In the genomic region with DNA sequence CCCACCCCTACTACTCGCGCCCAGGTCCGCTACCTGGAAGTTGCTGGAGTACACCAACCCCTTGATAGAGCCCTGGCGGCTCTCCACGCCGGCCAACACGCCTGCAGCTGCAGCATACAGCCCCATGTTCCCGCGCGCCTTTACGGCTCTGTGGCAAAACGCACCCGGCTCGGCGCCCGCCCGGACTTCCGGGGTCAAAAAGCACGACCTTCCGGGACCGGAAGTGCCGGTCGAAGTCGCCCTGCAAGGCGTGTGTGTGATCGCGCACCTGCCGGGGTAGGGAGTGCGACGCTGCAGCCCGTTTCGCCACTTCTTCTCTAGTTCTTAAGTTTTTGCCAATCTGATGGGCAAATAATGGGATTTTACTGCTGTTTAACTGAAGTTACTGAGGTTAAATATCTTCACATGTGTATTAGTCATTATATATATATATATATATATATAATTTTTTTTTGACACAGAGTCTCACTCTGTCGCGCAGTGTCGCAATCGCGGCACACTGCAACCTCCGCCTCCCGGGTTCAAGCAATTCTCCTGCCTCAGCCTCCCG, we compare ENCODE assay signal across 1 cellular context.
TF ChIP-seq lines count a peak whose summit lies in the region.

A gene (minus strand): TSS at position 162 of the 550 bp plus-strand sequence. CDS start 36 bp downstream, at position 126.

TF ChIP-seq in WTC11, 78 proteins besides CTCF, POLR2A, EP300 and RAD21 (continued from another document):
- TF ChIP-seq, protein P1, sequence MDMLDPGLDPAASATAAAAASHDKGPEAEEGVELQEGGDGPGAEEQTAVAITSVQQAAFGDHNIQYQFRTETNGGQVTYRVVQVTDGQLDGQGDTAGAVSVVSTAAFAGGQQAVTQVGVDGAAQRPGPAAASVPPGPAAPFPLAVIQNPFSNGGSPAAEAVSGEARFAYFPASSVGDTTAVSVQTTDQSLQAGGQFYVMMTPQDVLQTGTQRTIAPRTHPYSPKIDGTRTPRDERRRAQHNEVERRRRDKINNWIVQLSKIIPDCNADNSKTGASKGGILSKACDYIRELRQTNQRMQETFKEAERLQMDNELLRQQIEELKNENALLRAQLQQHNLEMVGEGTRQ (CRISPR knock-in tag; IDR thresholded peaks at IDR 0.05): no peak
- TF ChIP-seq TCF7 (CRISPR knock-in tag; IDR thresholded peaks at IDR 0.05; ENCODE audit: low read depth): no peak
- TF ChIP-seq, protein P2, sequence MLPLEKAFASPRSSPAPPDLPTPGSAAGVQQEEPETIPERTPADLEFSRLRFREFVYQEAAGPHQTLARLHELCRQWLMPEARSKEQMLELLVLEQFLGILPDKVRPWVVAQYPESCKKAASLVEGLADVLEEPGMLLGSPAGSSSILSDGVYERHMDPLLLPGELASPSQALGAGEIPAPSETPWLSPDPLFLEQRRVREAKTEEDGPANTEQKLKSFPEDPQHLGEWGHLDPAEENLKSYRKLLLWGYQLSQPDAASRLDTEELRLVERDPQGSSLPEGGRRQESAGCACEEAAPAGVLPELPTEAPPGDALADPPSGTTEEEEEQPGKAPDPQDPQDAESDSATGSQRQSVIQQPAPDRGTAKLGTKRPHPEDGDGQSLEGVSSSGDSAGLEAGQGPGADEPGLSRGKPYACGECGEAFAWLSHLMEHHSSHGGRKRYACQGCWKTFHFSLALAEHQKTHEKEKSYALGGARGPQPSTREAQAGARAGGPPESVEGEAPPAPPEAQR (CRISPR knock-in tag; IDR thresholded peaks at IDR 0.05): no peak
- TF ChIP-seq JUN (CRISPR knock-in tag; IDR thresholded peaks at IDR 0.05): peak; percentile 95
- TF ChIP-seq ZNF219 (CRISPR knock-in tag; IDR thresholded peaks at IDR 0.05; ENCODE audit: borderline replicate concordance): peak; percentile 72; the same call in 1 of the 2 replicates
- TF ChIP-seq, protein P3, sequence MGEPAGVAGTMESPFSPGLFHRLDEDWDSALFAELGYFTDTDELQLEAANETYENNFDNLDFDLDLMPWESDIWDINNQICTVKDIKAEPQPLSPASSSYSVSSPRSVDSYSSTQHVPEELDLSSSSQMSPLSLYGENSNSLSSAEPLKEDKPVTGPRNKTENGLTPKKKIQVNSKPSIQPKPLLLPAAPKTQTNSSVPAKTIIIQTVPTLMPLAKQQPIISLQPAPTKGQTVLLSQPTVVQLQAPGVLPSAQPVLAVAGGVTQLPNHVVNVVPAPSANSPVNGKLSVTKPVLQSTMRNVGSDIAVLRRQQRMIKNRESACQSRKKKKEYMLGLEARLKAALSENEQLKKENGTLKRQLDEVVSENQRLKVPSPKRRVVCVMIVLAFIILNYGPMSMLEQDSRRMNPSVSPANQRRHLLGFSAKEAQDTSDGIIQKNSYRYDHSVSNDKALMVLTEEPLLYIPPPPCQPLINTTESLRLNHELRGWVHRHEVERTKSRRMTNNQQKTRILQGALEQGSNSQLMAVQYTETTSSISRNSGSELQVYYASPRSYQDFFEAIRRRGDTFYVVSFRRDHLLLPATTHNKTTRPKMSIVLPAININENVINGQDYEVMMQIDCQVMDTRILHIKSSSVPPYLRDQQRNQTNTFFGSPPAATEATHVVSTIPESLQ (CRISPR knock-in tag; IDR thresholded peaks at IDR 0.05): no peak
- TF ChIP-seq, protein P4, sequence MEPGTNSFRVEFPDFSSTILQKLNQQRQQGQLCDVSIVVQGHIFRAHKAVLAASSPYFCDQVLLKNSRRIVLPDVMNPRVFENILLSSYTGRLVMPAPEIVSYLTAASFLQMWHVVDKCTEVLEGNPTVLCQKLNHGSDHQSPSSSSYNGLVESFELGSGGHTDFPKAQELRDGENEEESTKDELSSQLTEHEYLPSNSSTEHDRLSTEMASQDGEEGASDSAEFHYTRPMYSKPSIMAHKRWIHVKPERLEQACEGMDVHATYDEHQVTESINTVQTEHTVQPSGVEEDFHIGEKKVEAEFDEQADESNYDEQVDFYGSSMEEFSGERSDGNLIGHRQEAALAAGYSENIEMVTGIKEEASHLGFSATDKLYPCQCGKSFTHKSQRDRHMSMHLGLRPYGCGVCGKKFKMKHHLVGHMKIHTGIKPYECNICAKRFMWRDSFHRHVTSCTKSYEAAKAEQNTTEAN (CRISPR knock-in tag; IDR thresholded peaks at IDR 0.05): peak; percentile 91; the same call in 1 of the 2 replicates
- TF ChIP-seq PRRX2 (CRISPR knock-in tag; IDR thresholded peaks at IDR 0.05): no peak
- TF ChIP-seq SP1 (CRISPR knock-in tag; conservative IDR thresholded peaks at IDR 0.05): peak; percentile 72
- TF ChIP-seq, protein P5, sequence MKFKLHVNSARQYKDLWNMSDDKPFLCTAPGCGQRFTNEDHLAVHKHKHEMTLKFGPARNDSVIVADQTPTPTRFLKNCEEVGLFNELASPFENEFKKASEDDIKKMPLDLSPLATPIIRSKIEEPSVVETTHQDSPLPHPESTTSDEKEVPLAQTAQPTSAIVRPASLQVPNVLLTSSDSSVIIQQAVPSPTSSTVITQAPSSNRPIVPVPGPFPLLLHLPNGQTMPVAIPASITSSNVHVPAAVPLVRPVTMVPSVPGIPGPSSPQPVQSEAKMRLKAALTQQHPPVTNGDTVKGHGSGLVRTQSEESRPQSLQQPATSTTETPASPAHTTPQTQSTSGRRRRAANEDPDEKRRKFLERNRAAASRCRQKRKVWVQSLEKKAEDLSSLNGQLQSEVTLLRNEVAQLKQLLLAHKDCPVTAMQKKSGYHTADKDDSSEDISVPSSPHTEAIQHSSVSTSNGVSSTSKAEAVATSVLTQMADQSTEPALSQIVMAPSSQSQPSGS (CRISPR knock-in tag; IDR thresholded peaks at IDR 0.05; ENCODE audit: borderline replicate concordance, low read depth): peak; percentile 72; the same call in 1 of the 2 replicates
- TF ChIP-seq GABPB1 (CRISPR knock-in tag; IDR thresholded peaks at IDR 0.05): peak; percentile 80; the same call in 1 of the 2 replicates
- TF ChIP-seq ZNF317 (CRISPR knock-in tag; IDR thresholded peaks at IDR 0.05; ENCODE audit: borderline replicate concordance, low read depth): 0 out of 2 replicates have a peak, but pooled peaks have one; percentile 51
- 0 out of 2 replicates have a peak, but pooled peaks have one; percentile 58 for TF ChIP-seq RELA (CRISPR knock-in tag; IDR thresholded peaks at IDR 0.05; ENCODE audit: borderline replicate concordance)
- TF ChIP-seq ELF4 (CRISPR knock-in tag; IDR thresholded peaks at IDR 0.05; ENCODE audit: low read depth): 0 out of 2 replicates have a peak, but pooled peaks have one; percentile 78
- TF ChIP-seq, protein P6, sequence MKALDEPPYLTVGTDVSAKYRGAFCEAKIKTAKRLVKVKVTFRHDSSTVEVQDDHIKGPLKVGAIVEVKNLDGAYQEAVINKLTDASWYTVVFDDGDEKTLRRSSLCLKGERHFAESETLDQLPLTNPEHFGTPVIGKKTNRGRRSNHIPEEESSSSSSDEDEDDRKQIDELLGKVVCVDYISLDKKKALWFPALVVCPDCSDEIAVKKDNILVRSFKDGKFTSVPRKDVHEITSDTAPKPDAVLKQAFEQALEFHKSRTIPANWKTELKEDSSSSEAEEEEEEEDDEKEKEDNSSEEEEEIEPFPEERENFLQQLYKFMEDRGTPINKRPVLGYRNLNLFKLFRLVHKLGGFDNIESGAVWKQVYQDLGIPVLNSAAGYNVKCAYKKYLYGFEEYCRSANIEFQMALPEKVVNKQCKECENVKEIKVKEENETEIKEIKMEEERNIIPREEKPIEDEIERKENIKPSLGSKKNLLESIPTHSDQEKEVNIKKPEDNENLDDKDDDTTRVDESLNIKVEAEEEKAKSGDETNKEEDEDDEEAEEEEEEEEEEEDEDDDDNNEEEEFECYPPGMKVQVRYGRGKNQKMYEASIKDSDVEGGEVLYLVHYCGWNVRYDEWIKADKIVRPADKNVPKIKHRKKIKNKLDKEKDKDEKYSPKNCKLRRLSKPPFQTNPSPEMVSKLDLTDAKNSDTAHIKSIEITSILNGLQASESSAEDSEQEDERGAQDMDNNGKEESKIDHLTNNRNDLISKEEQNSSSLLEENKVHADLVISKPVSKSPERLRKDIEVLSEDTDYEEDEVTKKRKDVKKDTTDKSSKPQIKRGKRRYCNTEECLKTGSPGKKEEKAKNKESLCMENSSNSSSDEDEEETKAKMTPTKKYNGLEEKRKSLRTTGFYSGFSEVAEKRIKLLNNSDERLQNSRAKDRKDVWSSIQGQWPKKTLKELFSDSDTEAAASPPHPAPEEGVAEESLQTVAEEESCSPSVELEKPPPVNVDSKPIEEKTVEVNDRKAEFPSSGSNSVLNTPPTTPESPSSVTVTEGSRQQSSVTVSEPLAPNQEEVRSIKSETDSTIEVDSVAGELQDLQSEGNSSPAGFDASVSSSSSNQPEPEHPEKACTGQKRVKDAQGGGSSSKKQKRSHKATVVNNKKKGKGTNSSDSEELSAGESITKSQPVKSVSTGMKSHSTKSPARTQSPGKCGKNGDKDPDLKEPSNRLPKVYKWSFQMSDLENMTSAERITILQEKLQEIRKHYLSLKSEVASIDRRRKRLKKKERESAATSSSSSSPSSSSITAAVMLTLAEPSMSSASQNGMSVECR (CRISPR knock-in tag; IDR thresholded peaks at IDR 0.05; ENCODE audit: borderline replicate concordance): peak; percentile 97
- TF ChIP-seq FOXK1 (CRISPR knock-in tag; IDR thresholded peaks at IDR 0.05): peak; percentile 96
- no peak for TF ChIP-seq JAZF1 (CRISPR knock-in tag; IDR thresholded peaks at IDR 0.05)
- TF ChIP-seq, protein P7, sequence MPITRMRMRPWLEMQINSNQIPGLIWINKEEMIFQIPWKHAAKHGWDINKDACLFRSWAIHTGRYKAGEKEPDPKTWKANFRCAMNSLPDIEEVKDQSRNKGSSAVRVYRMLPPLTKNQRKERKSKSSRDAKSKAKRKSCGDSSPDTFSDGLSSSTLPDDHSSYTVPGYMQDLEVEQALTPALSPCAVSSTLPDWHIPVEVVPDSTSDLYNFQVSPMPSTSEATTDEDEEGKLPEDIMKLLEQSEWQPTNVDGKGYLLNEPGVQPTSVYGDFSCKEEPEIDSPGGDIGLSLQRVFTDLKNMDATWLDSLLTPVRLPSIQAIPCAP (CRISPR knock-in tag; IDR thresholded peaks at IDR 0.05): peak; percentile 93
- no peak for TF ChIP-seq KAT7 (CRISPR knock-in tag; IDR thresholded peaks at IDR 0.05; ENCODE audit: borderline replicate concordance)
- peak; percentile 96; the same call in 1 of the 2 replicates for TF ChIP-seq ESRRA (CRISPR knock-in tag; IDR thresholded peaks at IDR 0.05; ENCODE audit: borderline replicate concordance)
